Comparison of ENCODE assay signal across 8 cellular contexts in the genomic region with DNA sequence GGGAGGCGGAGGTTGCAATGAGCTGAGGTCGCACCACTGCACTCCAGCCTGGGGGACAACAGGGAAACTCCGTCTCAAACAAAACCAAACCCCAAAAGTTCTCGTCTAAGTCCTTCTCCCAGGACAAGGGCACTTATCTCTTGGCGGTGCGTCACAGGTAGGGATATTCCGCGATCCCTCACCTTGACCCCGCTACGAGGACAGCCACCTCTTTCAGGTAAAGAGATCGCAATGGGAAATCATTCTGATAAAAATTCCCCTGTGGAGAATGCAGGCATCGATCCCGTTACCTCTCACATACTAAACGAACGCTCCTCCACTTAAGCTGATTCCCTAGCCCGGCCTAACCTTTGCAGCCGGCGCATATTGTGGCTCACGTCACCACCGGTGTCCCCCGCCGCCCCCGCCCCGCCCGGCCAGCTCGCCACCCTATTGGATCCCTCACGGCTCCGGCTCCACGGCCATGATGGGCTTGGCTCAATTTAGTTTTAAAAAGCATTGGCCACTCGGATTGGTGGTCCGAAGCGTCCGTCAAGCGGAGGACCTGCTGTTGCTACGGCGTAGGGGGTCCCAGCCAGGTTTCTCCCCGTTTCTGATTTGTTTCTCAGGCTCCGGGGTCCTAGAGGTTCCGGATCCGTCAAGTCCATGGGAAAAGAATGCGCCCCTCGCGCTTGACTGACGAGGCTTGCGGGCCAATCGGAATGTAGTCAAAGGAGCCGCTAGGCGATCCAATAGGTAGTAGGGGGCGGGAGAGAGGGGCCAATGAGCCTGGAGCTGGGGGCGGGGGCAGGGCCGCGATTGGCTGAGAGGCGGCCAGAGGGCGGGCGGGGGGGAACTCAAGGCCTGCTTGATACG. TPM values are rescaled to one million over a fixed set of nuclear protein-coding genes. Genes with fewer than 3 reads are reported as not detected.
DNase-seq lines count a peak whose midpoint lies in the region; TF ChIP-seq lines count a peak whose summit lies in the region.

No MANE protein-coding gene starts in this region.

- no peaks in the 10 kb centered on the region for H3K27me3 Mint-ChIP-seq in nephron (ENCODE audit: low read depth)

- no peaks in the 10 kb centered on the region for H3K9me3 Mint-ChIP-seq in nephron

- in situ Hi-C loops in HAP-1 (cut with MboI; ENCODE audit: low sequenced_read_pairs): no loop called here

- peak overlapping the region; percentile 87 to 89 (median 88) for H3K4me3 Mint-ChIP-seq in nephron

- H3K27ac Mint-ChIP-seq in nephron: peak overlapping the region; percentile 70 to 91 (median 91)

- no peaks in the 10 kb centered on the region for H3K27me3 ChIP-seq in HAP-1 (ENCODE audit: low read depth)
- no peaks in the 10 kb centered on the region for H3K27me3 ChIP-seq in MG63

- H3K4me3 ChIP-seq in HAP-1 (peak overlapping the region; percentile 87), MG63 (peak overlapping the region; percentile 99)

- H3K36me3 ChIP-seq in HAP-1 (replicated peaks): peaks cover 4% of the 10 kb centered on the region; the same call in 1 of the 2 replicates
- peaks cover 12% of the 10 kb centered on the region for H3K36me3 ChIP-seq in MG63

- TF ChIP-seq POLR2A in Raji (IDR thresholded peaks at IDR 0.05; ENCODE audit: insufficient read depth, low read depth, low read length): peak; percentile 49

- no peak for TF ChIP-seq CTCF in nephron (IDR thresholded peaks at IDR 0.05; ENCODE audit: unreplicated experiment in 3 of 3)

- H3K4me1 Mint-ChIP-seq in nephron: peaks cover 24% of the 10 kb centered on the region

- peak; percentile 99 for DNase-seq in ELR (ENCODE audit: low read depth)
- DNase-seq in HAP-1 (ENCODE audit: low spot score in 2 of 2): peak; percentile 98
- peak; percentile 97 for DNase-seq in MG63
- DNase-seq in activated effector memory CD4-positive, alpha-beta T cell treated with anti-CD3 and anti-CD28 coated beads, Interleukin-2, amount 50 U/mL, for 16 hours: peak; percentile 98
- peak; percentile 98 for DNase-seq in fibroblast of the conjunctiva (ENCODE audit: low read depth)
- peak; percentile 98 for DNase-seq in stimulated activated naive CD4-positive, alpha-beta T cell treated with Interleukin-2 at 50 U/mL for 16 hours (lab: John Stamatoyannopoulos, UW)

- H3K36me3 Mint-ChIP-seq in nephron (ENCODE audit: low read depth): peaks cover 4% of the 10 kb centered on the region

- no peaks in the 10 kb centered on the region for H3K9me3 ChIP-seq in HAP-1
- H3K9me3 ChIP-seq in MG63: no peaks in the 10 kb centered on the region

- peaks cover 13% of the 10 kb centered on the region for H3K4me1 ChIP-seq in HAP-1

RNA-seq across cellular contexts. Expression of a gene that starts 0.4 kb away (rescaled TPM):
- 68.5 and 143 TPM in 2 replicates for total RNA-seq in MG63 (2014; rRNA removed; shearing (Covaris generic); ENCODE audit: low replicate concordance)

Comparison
In these comparisons a context has a peak if more than half of its experiments do, and no peak if none do; other contexts are left out.
1. Peak in every context shown above with its lines: DNase-seq and H3K4me3 ChIP-seq.